Comparison of ENCODE assay signal across 21 cellular contexts in genomic region chr5:27144456-27144855, GRCh38.
"Had no signal": no experiment of that assay in that cellular context is flagged by ENCODE, and none has a peak within 500 bp of the region (broad histone marks: within the 10 kb centered on the region; RNA-seq: fewer than 3 reads in every experiment).

No MANE protein-coding gene starts in this region.

- H3K4me1 ChIP-seq: body of pancreas, colonic mucosa, gastroesophageal sphincter, heart left ventricle, spleen, testis, upper lobe of left lung had no signal

- H3K27ac ChIP-seq: body of pancreas, colonic mucosa, gastroesophageal sphincter, heart left ventricle, spleen, testis, upper lobe of left lung had no signal

- H3K4me3 ChIP-seq: body of pancreas, colonic mucosa, gastroesophageal sphincter, heart left ventricle, spleen, testis, upper lobe of left lung had no signal

- H3K27me3 ChIP-seq: body of pancreas, colonic mucosa, gastroesophageal sphincter, heart left ventricle, spleen, testis, upper lobe of left lung had no signal

- H3K9me3 ChIP-seq: body of pancreas, colonic mucosa, gastroesophageal sphincter, testis, upper lobe of left lung had no signal

- ATAC-seq: activated CD8-positive, alpha-beta T cell treated with anti-CD3 and anti-CD28 coated beads for 36 hours; activated T-helper 17 cell treated with anti-CD3 and anti-CD28 coated beads, Interleukin-2, amount 50 U/mL, for 72 hours; body of pancreas; gastroesophageal sphincter; heart left ventricle; left ventricle myocardium superior; stimulated activated memory B cell treated with anti-CD40 and anti-IgM and Interleukin-4, amounts not matched to agents 10 μg/mL and 1 μg/mL and 100 μg/mL, for 72 hours had no signal

- H3K36me3 ChIP-seq: colonic mucosa, gastroesophageal sphincter, heart left ventricle, spleen, upper lobe of left lung had no signal

- DNase-seq: activated CD4-positive, alpha-beta T cell treated with anti-CD3 and anti-CD28 coated beads, Interleukin-2, amount 10 ng/mL, durations not matched to agents 24 days and 14 days; activated CD8-positive, alpha-beta T cell treated with anti-CD3 and anti-CD28 coated beads for 36 hours; activated naive CD4-positive, alpha-beta T cell; activated naive CD8-positive, alpha-beta T cell treated with anti-CD3 and anti-CD28 coated beads for 36 hours; activated T-cell treated with anti-CD3 and anti-CD28 coated beads, Interleukin-2, amount 50 U/mL, for 1 hour; body of pancreas; central memory CD4-positive, alpha-beta T cell; colonic mucosa; endodermal cell; erythroblast; heart left ventricle; left ventricle myocardium superior; retina; spleen; stimulated activated CD4-positive, alpha-beta T cell treated with anti-CD3 and anti-CD28 coated beads, Interleukin-4, amount 100 ng/mL, for 4 hours; T1000; testis; upper lobe of left lung had no signal
